Comparison of ENCODE assay signal across 20 cellular contexts in the genomic region with DNA sequence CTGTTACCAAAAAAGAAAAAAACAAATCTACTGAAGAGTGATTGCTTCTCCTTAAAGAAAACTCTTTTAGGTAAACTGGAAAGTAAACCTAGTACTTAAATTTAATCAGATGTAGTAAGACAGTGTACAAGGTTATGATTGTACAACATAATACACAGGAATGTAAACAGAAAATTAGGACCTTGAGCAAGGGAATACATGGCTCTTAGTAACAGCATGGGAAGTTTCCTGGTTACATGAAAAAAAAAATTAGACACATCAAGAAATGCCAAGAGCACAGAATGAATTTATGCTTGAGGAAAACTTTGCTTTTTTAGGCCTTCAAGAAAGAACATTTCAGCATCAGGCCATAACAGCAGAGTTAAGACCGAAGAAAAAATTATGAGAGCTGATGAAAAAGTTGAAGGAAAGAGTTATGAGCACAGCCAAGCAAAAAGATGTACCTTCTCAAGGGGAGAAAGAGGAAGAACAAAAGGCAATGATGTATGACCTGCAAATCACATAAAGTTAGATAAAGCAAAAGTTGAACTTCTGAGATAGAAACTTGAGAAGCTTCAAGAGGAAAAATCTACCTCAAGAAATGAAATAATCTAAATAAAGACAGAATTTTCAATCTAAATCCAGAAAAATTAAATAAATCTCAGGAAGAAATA.
"Had no signal": no experiment of that assay in that cellular context is flagged by ENCODE, and none has a peak within 500 bp of the region (broad histone marks: within the 10 kb centered on the region; RNA-seq: fewer than 3 reads in every experiment).

No MANE protein-coding gene starts in this region.

- H3K27me3 Mint-ChIP-seq: activated CD4-positive, alpha-beta T cell treated with anti-CD3 and anti-CD28 coated beads for 36 hours; activated naive CD8-positive, alpha-beta T cell treated with anti-CD3 and anti-CD28 coated beads, Interleukin-2, amount 10 ng/mL, durations not matched to agents 7 days and 5 days; activated T-cell treated with anti-CD3 and anti-CD28 coated beads, Interleukin-2, amount 50 U/mL, for 24 hours; brain had no signal

- H3K9me3 ChIP-seq: vagina had no signal

- H3K36me3 ChIP-seq: left lung, stomach, vagina, WERI-Rb-1 had no signal

- ATAC-seq: activated CD4-positive, alpha-beta T cell treated with anti-CD3 and anti-CD28 coated beads for 36 hours; activated CD8-positive, alpha-beta T cell treated with anti-CD3 and anti-CD28 coated beads, Interleukin-2, amount 10 ng/mL, durations not matched to agents 7 days and 5 days; left lung had no signal

- H3K27me3 ChIP-seq: dorsolateral prefrontal cortex, left lung, stomach, vagina had no signal

- H3K9me3 Mint-ChIP-seq: activated T-cell treated with anti-CD3 and anti-CD28 coated beads, Interleukin-2, amount 50 U/mL, for 24 hours; brain; neural crest cell; T-helper 1 cell treated with Interleukin-12 subunit alpha and Interleukin-12 subunit beta and Interleukin-4 antibody, amounts not matched to agents 30 μg/mL and 1 μg/mL, for 36 hours had no signal

- DNase-seq: activated CD4-positive, alpha-beta T cell treated with anti-CD3 and anti-CD28 coated beads for 36 hours; activated CD8-positive, alpha-beta T cell treated with anti-CD3 and anti-CD28 coated beads, Interleukin-2, amount 10 ng/mL, durations not matched to agents 7 days and 5 days; activated naive CD4-positive, alpha-beta T cell treated with Interleukin-2 at 50 U/mL for 16 hours; activated naive CD8-positive, alpha-beta T cell treated with anti-CD3 and anti-CD28 coated beads, Interleukin-2, amount 10 ng/mL, durations not matched to agents 7 days and 5 days; activated T-cell treated with anti-CD3 and anti-CD28 coated beads, Interleukin-2, amount 50 U/mL, for 24 hours; anterior cingulate cortex; caudate nucleus; dorsolateral prefrontal cortex; foreskin melanocyte; left lung; retina; stimulated activated CD4-positive, alpha-beta T cell treated with anti-CD3 and anti-CD28 coated beads, Interleukin-2, amount 100 ng/mL, for 48 hours; stomach; trophoblast cell; WERI-Rb-1 had no signal

- H3K27ac Mint-ChIP-seq: activated CD4-positive, alpha-beta T cell treated with anti-CD3 and anti-CD28 coated beads for 36 hours; activated CD8-positive, alpha-beta T cell treated with anti-CD3 and anti-CD28 coated beads, Interleukin-2, amount 10 ng/mL, durations not matched to agents 7 days and 5 days; activated naive CD8-positive, alpha-beta T cell treated with anti-CD3 and anti-CD28 coated beads, Interleukin-2, amount 10 ng/mL, durations not matched to agents 7 days and 5 days; activated T-cell treated with anti-CD3 and anti-CD28 coated beads, Interleukin-2, amount 50 U/mL, for 24 hours; activated T-helper 2 cell treated with anti-CD3 and anti-CD28 coated beads, Interferon-gamma antibody, Interleukin-2, Interleukin-4, amounts not matched to agents 10 μg/mL and 5 μg/mL and 100 μg/mL, durations not matched to agents 14 hours and 24 hours and 36 hours; brain; T-helper 1 cell treated with Interleukin-12 subunit alpha and Interleukin-12 subunit beta and Interleukin-4 antibody, amounts not matched to agents 30 μg/mL and 1 μg/mL, for 36 hours had no signal

- H3K4me3 Mint-ChIP-seq: activated CD4-positive, alpha-beta T cell treated with anti-CD3 and anti-CD28 coated beads for 36 hours; activated CD8-positive, alpha-beta T cell treated with anti-CD3 and anti-CD28 coated beads, Interleukin-2, amount 10 ng/mL, durations not matched to agents 7 days and 5 days; activated naive CD8-positive, alpha-beta T cell treated with anti-CD3 and anti-CD28 coated beads, Interleukin-2, amount 10 ng/mL, durations not matched to agents 7 days and 5 days; activated T-cell treated with anti-CD3 and anti-CD28 coated beads, Interleukin-2, amount 50 U/mL, for 24 hours; brain; neural crest cell; T-helper 1 cell treated with Interleukin-12 subunit alpha and Interleukin-12 subunit beta and Interleukin-4 antibody, amounts not matched to agents 30 μg/mL and 1 μg/mL, for 36 hours had no signal

- H3K27ac ChIP-seq: dorsolateral prefrontal cortex, left lung, stomach, vagina, WERI-Rb-1 had no signal

- H3K4me1 Mint-ChIP-seq: activated CD4-positive, alpha-beta T cell treated with anti-CD3 and anti-CD28 coated beads for 36 hours; activated naive CD8-positive, alpha-beta T cell treated with anti-CD3 and anti-CD28 coated beads, Interleukin-2, amount 10 ng/mL, durations not matched to agents 7 days and 5 days; brain; neural crest cell had no signal

- H3K36me3 Mint-ChIP-seq: activated naive CD8-positive, alpha-beta T cell treated with anti-CD3 and anti-CD28 coated beads, Interleukin-2, amount 10 ng/mL, durations not matched to agents 7 days and 5 days; brain had no signal

- H3K4me3 ChIP-seq: dorsolateral prefrontal cortex, left lung, stomach, vagina had no signal

- H3K4me1 ChIP-seq: left lung, stomach, vagina had no signal
